ENCODE assay signal across 1 cellular context in the genomic region with DNA sequence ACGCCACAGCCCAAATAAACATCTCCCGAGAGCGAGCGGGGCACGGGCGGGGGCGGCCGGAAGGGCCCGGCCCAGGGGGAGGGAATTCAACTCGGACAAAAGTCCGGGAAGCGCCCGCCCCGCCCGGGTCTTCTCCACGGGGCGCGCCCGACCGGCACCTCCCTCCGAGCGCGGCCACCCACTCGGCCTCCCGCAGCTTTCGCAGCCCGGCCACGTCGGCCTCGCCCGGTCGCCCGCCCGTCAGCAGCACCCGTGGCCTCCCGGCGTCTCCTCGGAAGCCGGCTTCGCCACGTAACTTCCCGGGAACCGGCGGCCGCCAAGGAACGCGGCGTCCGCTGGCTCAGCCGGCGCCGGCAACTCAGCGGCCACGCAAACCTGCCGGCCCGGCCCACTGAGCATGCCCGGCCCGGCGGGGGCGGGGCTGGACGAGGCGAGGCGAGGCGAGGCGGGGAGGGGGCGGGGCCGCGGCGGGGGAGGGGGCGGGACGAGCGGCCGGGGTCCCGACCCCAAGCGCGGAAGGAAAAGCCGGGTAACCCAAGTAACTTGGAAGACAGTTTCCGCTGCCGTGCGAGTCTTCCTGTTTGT.
TF ChIP-seq lines count a peak whose summit lies in the region.

A gene (minus strand): TSS at position 369 of the 585 bp plus-strand sequence. CDS start 440 bp downstream, outside the sequence.

TF ChIP-seq in HepG2, 621 proteins besides CTCF, POLR2A, EP300 and RAD21 (continued from another document and continues in another):
- TF ChIP-seq, protein P1, sequence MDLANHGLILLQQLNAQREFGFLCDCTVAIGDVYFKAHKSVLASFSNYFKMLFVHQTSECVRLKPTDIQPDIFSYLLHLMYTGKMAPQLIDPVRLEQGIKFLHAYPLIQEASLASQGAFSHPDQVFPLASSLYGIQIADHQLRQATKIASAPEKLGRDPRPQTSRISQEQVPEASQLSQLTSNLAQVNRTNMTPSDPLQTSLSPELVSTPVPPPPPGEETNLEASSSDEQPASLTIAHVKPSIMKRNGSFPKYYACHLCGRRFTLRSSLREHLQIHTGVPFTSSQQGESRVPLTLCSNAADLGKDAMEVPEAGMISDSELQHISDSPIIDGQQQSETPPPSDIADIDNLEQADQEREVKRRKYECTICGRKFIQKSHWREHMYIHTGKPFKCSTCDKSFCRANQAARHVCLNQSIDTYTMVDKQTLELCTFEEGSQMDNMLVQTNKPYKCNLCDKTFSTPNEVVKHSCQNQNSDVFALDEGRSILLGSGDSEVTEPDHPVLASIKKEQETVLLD (CRISPR knock-in tag; IDR thresholded peaks at IDR 0.05; ENCODE audit: low read depth), result peak; percentile 48; the same call in 1 of the 2 replicates
- TF ChIP-seq EHMT2 (IDR thresholded peaks at IDR 0.05; ENCODE audit: borderline replicate concordance, low read depth, low read length), result no peak
- TF ChIP-seq, protein P2, sequence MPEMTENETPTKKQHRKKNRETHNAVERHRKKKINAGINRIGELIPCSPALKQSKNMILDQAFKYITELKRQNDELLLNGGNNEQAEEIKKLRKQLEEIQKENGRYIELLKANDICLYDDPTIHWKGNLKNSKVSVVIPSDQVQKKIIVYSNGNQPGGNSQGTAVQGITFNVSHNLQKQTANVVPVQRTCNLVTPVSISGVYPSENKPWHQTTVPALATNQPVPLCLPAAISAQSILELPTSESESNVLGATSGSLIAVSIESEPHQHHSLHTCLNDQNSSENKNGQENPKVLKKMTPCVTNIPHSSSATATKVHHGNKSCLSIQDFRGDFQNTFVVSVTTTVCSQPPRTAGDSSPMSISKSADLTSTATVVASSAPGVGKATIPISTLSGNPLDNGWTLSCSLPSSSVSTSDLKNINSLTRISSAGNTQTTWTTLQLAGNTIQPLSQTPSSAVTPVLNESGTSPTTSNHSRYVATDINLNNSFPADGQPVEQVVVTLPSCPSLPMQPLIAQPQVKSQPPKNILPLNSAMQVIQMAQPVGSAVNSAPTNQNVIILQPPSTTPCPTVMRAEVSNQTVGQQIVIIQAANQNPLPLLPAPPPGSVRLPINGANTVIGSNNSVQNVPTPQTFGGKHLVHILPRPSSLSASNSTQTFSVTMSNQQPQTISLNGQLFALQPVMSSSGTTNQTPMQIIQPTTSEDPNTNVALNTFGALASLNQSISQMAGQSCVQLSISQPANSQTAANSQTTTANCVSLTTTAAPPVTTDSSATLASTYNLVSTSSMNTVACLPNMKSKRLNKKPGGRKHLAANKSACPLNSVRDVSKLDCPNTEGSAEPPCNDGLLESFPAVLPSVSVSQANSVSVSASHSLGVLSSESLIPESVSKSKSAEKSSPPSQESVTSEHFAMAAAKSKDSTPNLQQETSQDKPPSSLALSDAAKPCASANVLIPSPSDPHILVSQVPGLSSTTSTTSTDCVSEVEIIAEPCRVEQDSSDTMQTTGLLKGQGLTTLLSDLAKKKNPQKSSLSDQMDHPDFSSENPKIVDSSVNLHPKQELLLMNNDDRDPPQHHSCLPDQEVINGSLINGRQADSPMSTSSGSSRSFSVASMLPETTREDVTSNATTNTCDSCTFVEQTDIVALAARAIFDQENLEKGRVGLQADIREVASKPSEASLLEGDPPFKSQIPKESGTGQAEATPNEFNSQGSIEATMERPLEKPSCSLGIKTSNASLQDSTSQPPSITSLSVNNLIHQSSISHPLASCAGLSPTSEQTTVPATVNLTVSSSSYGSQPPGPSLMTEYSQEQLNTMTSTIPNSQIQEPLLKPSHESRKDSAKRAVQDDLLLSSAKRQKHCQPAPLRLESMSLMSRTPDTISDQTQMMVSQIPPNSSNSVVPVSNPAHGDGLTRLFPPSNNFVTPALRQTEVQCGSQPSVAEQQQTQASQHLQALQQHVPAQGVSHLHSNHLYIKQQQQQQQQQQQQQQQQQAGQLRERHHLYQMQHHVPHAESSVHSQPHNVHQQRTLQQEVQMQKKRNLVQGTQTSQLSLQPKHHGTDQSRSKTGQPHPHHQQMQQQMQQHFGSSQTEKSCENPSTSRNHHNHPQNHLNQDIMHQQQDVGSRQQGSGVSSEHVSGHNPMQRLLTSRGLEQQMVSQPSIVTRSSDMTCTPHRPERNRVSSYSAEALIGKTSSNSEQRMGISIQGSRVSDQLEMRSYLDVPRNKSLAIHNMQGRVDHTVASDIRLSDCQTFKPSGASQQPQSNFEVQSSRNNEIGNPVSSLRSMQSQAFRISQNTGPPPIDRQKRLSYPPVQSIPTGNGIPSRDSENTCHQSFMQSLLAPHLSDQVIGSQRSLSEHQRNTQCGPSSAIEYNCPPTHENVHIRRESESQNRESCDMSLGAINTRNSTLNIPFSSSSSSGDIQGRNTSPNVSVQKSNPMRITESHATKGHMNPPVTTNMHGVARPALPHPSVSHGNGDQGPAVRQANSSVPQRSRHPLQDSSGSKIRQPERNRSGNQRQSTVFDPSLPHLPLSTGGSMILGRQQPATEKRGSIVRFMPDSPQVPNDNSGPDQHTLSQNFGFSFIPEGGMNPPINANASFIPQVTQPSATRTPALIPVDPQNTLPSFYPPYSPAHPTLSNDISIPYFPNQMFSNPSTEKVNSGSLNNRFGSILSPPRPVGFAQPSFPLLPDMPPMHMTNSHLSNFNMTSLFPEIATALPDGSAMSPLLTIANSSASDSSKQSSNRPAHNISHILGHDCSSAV (CRISPR knock-in tag; IDR thresholded peaks at IDR 0.05; ENCODE audit: borderline replicate concordance), result no peak
- TF ChIP-seq RORA (CRISPR knock-in tag; IDR thresholded peaks at IDR 0.05), result no peak
- no peak for TF ChIP-seq ZNF552 (CRISPR knock-in tag; IDR thresholded peaks at IDR 0.05; ENCODE audit: borderline replicate concordance)
- TF ChIP-seq DR1 (CRISPR knock-in tag; IDR thresholded peaks at IDR 0.05), result no peak
- no peak for TF ChIP-seq NFYC (CRISPR knock-in tag; IDR thresholded peaks at IDR 0.05)
- TF ChIP-seq, protein P3, sequence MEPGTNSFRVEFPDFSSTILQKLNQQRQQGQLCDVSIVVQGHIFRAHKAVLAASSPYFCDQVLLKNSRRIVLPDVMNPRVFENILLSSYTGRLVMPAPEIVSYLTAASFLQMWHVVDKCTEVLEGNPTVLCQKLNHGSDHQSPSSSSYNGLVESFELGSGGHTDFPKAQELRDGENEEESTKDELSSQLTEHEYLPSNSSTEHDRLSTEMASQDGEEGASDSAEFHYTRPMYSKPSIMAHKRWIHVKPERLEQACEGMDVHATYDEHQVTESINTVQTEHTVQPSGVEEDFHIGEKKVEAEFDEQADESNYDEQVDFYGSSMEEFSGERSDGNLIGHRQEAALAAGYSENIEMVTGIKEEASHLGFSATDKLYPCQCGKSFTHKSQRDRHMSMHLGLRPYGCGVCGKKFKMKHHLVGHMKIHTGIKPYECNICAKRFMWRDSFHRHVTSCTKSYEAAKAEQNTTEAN (CRISPR knock-in tag; conservative IDR thresholded peaks at IDR 0.05), result no peak
- no peak for TF ChIP-seq ZFP41 (CRISPR knock-in tag; IDR thresholded peaks at IDR 0.05; ENCODE audit: borderline replicate concordance)
- no peak for TF ChIP-seq RCOR2 (CRISPR knock-in tag; IDR thresholded peaks at IDR 0.05)
- TF ChIP-seq, protein P4, sequence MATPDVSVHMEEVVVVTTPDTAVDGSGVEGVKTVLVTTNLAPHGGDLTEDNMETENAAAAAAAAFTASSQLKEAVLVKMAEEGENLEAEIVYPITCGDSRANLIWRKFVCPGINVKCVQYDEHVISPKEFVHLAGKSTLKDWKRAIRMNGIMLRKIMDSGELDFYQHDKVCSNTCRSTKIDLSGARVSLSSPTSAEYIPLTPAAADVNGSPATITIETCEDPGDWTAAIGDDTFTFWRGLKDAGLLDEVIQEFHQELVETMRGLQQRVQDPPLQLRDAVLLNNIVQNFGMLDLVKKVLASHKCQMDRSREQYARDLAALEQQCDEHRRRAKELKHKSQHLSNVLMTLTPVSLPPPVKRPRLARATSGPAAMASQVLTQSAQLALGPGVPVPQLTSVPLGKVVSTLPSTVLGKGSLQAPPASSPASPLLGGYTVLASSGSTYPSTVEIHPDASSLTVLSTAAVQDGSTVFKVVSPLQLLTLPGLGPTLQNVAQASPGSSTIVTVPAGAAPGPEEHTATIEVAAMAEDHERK (CRISPR knock-in tag; IDR thresholded peaks at IDR 0.05; ENCODE audit: low read depth), result no peak
- TF ChIP-seq, protein P5, sequence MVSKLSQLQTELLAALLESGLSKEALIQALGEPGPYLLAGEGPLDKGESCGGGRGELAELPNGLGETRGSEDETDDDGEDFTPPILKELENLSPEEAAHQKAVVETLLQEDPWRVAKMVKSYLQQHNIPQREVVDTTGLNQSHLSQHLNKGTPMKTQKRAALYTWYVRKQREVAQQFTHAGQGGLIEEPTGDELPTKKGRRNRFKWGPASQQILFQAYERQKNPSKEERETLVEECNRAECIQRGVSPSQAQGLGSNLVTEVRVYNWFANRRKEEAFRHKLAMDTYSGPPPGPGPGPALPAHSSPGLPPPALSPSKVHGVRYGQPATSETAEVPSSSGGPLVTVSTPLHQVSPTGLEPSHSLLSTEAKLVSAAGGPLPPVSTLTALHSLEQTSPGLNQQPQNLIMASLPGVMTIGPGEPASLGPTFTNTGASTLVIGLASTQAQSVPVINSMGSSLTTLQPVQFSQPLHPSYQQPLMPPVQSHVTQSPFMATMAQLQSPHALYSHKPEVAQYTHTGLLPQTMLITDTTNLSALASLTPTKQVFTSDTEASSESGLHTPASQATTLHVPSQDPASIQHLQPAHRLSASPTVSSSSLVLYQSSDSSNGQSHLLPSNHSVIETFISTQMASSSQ (IDR thresholded peaks at IDR 0.05; ENCODE audit: low read depth), result no peak
- TF ChIP-seq, protein P5 (CRISPR knock-in tag; IDR thresholded peaks at IDR 0.05; ENCODE audit: borderline replicate concordance), result 0 out of 2 replicates have a peak, but pooled peaks have one; percentile 26
- TF ChIP-seq NCOR1 (IDR thresholded peaks at IDR 0.05; ENCODE audit: borderline replicate concordance, low read length), result no peak
- TF ChIP-seq ZNF121 (CRISPR knock-in tag; IDR thresholded peaks at IDR 0.05), result no peak
- 0 out of 2 replicates have a peak, but pooled peaks have one; percentile 7 for TF ChIP-seq FOXK1 (CRISPR knock-in tag; IDR thresholded peaks at IDR 0.05; ENCODE audit: borderline replicate concordance, low read depth)
- no peak for TF ChIP-seq ZNF598 (CRISPR knock-in tag; IDR thresholded peaks at IDR 0.05; ENCODE audit: borderline replicate concordance)
- TF ChIP-seq, protein P6, sequence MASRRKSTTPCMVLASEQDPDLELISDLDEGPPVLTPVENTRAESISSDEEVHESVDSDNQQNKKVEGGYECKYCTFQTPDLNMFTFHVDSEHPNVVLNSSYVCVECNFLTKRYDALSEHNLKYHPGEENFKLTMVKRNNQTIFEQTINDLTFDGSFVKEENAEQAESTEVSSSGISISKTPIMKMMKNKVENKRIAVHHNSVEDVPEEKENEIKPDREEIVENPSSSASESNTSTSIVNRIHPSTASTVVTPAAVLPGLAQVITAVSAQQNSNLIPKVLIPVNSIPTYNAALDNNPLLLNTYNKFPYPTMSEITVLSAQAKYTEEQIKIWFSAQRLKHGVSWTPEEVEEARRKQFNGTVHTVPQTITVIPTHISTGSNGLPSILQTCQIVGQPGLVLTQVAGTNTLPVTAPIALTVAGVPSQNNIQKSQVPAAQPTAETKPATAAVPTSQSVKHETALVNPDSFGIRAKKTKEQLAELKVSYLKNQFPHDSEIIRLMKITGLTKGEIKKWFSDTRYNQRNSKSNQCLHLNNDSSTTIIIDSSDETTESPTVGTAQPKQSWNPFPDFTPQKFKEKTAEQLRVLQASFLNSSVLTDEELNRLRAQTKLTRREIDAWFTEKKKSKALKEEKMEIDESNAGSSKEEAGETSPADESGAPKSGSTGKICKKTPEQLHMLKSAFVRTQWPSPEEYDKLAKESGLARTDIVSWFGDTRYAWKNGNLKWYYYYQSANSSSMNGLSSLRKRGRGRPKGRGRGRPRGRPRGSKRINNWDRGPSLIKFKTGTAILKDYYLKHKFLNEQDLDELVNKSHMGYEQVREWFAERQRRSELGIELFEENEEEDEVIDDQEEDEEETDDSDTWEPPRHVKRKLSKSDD (CRISPR knock-in tag; IDR thresholded peaks at IDR 0.05; ENCODE audit: low read depth), result no peak
- no peak for TF ChIP-seq BHLHE40 (IDR thresholded peaks at IDR 0.05; ENCODE audit: low read length)
- TF ChIP-seq ZNF747 (CRISPR knock-in tag; IDR thresholded peaks at IDR 0.05; ENCODE audit: borderline replicate concordance), result no peak
- TF ChIP-seq, protein P7, sequence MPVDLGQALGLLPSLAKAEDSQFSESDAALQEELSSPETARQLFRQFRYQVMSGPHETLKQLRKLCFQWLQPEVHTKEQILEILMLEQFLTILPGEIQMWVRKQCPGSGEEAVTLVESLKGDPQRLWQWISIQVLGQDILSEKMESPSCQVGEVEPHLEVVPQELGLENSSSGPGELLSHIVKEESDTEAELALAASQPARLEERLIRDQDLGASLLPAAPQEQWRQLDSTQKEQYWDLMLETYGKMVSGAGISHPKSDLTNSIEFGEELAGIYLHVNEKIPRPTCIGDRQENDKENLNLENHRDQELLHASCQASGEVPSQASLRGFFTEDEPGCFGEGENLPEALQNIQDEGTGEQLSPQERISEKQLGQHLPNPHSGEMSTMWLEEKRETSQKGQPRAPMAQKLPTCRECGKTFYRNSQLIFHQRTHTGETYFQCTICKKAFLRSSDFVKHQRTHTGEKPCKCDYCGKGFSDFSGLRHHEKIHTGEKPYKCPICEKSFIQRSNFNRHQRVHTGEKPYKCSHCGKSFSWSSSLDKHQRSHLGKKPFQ (CRISPR knock-in tag; IDR thresholded peaks at IDR 0.05; ENCODE audit: insufficient replicate concordance), result no peak
- TF ChIP-seq, protein P8, sequence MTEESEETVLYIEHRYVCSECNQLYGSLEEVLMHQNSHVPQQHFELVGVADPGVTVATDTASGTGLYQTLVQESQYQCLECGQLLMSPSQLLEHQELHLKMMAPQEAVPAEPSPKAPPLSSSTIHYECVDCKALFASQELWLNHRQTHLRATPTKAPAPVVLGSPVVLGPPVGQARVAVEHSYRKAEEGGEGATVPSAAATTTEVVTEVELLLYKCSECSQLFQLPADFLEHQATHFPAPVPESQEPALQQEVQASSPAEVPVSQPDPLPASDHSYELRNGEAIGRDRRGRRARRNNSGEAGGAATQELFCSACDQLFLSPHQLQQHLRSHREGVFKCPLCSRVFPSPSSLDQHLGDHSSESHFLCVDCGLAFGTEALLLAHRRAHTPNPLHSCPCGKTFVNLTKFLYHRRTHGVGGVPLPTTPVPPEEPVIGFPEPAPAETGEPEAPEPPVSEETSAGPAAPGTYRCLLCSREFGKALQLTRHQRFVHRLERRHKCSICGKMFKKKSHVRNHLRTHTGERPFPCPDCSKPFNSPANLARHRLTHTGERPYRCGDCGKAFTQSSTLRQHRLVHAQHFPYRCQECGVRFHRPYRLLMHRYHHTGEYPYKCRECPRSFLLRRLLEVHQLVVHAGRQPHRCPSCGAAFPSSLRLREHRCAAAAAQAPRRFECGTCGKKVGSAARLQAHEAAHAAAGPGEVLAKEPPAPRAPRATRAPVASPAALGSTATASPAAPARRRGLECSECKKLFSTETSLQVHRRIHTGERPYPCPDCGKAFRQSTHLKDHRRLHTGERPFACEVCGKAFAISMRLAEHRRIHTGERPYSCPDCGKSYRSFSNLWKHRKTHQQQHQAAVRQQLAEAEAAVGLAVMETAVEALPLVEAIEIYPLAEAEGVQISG (CRISPR knock-in tag; IDR thresholded peaks at IDR 0.05), result 0 out of 2 replicates have a peak, but pooled peaks have one; percentile 55
